29 cellular contexts compared by ENCODE assay signal in genomic region chr17:45121055-45121454, GRCh38.
"Had no signal": no experiment of that assay in that cellular context is flagged by ENCODE, and none has a peak within 500 bp of the region (broad histone marks: within the 10 kb centered on the region; RNA-seq: fewer than 3 reads in every experiment).

No MANE protein-coding gene starts in this region.

- H3K4me3 ChIP-seq: adrenal gland, coronary artery, dorsolateral prefrontal cortex, gastrocnemius medialis, psoas muscle, thoracic aorta, vagina had no signal

- H3K79me2 ChIP-seq: parathyroid adenoma had no signal

- H3K36me3 ChIP-seq: brain microvascular endothelial cell had no signal

- DNase-seq: activated CD4-positive, alpha-beta memory T cell treated with anti-CD3 and anti-CD28 coated beads, Interleukin-2, amount 10 ng/mL, durations not matched to agents 7 days and 5 days; activated CD4-positive, alpha-beta T cell treated with anti-CD3 and anti-CD28 coated beads for 1 hour; activated CD4-positive, alpha-beta T cell treated with anti-CD3 and anti-CD28 coated beads, Interleukin-2, amount 10 ng/mL, durations not matched to agents 7 days and 5 days; activated CD8-positive, alpha-beta memory T cell treated with anti-CD3 and anti-CD28 coated beads, Interleukin-2, amount 50 U/mL, for 48 hours; activated naive CD4-positive, alpha-beta T cell; activated T-cell treated with anti-CD3 and anti-CD28 coated beads, Interleukin-2, amount 50 U/mL, for 4 hours; adrenal gland; brain microvascular endothelial cell; dorsolateral prefrontal cortex; effector memory CD4-positive, alpha-beta T cell; erythroblast; gastrocnemius medialis; glutamatergic neuron; islet precursor cell; left colon; midbrain; naive thymus-derived CD4-positive, alpha-beta T cell; nucleus accumbens; stimulated activated naive CD4-positive, alpha-beta T cell treated with Interleukin-2 at 50 U/mL for 16 hours; T-helper 17 cell; T1000 had no signal

- H3K27me3 ChIP-seq: adrenal gland, brain microvascular endothelial cell, dorsolateral prefrontal cortex, gastrocnemius medialis, vagina had no signal

- ATAC-seq: activated naive CD4-positive, alpha-beta T cell treated with anti-CD3 and anti-CD28 coated beads, Interleukin-2, amount 50 U/mL, for 72 hours; activated T-helper 17 cell treated with anti-CD3 and anti-CD28 coated beads, Interleukin-2, amount 50 U/mL, for 72 hours; gastrocnemius medialis; left colon; naive thymus-derived CD4-positive, alpha-beta T cell; psoas muscle; T-helper 17 cell had no signal

- FAIRE-seq: astrocyte had no signal

- H3K9ac ChIP-seq: parathyroid adenoma had no signal

- H3K9me3 ChIP-seq: adrenal gland, gastrocnemius medialis, psoas muscle, thoracic aorta, vagina had no signal

- H3K27ac ChIP-seq: adrenal gland, brain microvascular endothelial cell, coronary artery, dorsolateral prefrontal cortex, gastrocnemius medialis, parathyroid adenoma, psoas muscle, thoracic aorta, vagina had no signal

- H2AFZ ChIP-seq: parathyroid adenoma had no signal
